ENCODE assay signal across 14 cellular contexts in genomic region chr5:118646917-118647316, GRCh38.
A peak's percentile ranks its signal among the peaks of the same experiment; 100 is the strongest.
DNase-seq lines count a peak whose midpoint lies in the region; TF ChIP-seq lines count a peak whose summit lies in the region.
"Had no signal": no experiment of that assay in that cellular context is flagged by ENCODE, and none has a peak within 500 bp of the region (broad histone marks: within the 10 kb centered on the region; RNA-seq: fewer than 3 reads in every experiment).

No MANE protein-coding gene starts in this region.

- H4K5ac ChIP-seq in H9 (ENCODE audit: insufficient read length, low read depth, low read length) = no peak overlapping the region

- no peak overlapping the region for H3K9ac ChIP-seq in H9 (ENCODE audit: extremely low read depth, insufficient read length, low read length)
- no peak overlapping the region for H3K9ac ChIP-seq in endodermal cell (ENCODE audit: extremely low read depth, low read length, poor library complexity, severe bottlenecking)
- no peak overlapping the region for H3K9ac ChIP-seq in neural progenitor cell

- H3K4me1 Mint-ChIP-seq in H9 = peaks cover 0 to 7% of the 10 kb centered on the region in 2 experiments; a peak in 2 of 4 replicates
- H3K4me1 Mint-ChIP-seq in endodermal cell = peaks cover 29% of the 10 kb centered on the region
- H3K4me1 Mint-ChIP-seq in neural progenitor cell = peaks cover 6% of the 10 kb centered on the region
- H3K4me1 Mint-ChIP-seq in T-helper 2 cell treated with Interferon-gamma antibody and Interleukin-4, amounts not matched to agents 5 μg/mL and 100 μg/mL, for 36 hours (ENCODE audit: low read depth) = no peaks in the 10 kb centered on the region
- H3K4me1 Mint-ChIP-seq: CD4-positive, alpha-beta memory T cell had no signal

- H3T11ph ChIP-seq in H9 (ENCODE audit: low read length) = no peak overlapping the region

- WGBS in H9 (ENCODE audit: extremely low coverage, insufficient read length, low lambda C conversion rate) = no CpG with 5 or more reads among the region's 6 CpGs
- 59 to 71% methylated on average over 1 to 5 of the region's 6 CpGs for WGBS in endodermal cell (ENCODE audit: insufficient coverage in 1 of 2, insufficient read length in 1 of 2), 2 experiments

- H2BK12ac ChIP-seq in H9 (ENCODE audit: insufficient read length, low read depth, low read length) = no peak overlapping the region

- no peak overlapping the region for H3K23ac ChIP-seq in H9 (ENCODE audit: insufficient read length, low read depth, low read length)

- no peaks in the 10 kb centered on the region for H3K36me3 ChIP-seq in endodermal cell (ENCODE audit: control insufficient read depth, insufficient read depth, low read length)
- H3K36me3 ChIP-seq in neural progenitor cell = no peaks in the 10 kb centered on the region
- no peaks in the 10 kb centered on the region for H3K36me3 ChIP-seq in MG63

- no peak overlapping the region for H3K27ac ChIP-seq in H9 (ENCODE audit: insufficient read length, low read depth, low read length)
- no peak overlapping the region for H3K27ac ChIP-seq in endodermal cell (ENCODE audit: low read depth, low read length)
- no peak overlapping the region for H3K27ac ChIP-seq in neural progenitor cell

- no peak overlapping the region for H3K4me3 Mint-ChIP-seq in H9
- H3K4me3 Mint-ChIP-seq in endodermal cell = no peak overlapping the region
- H3K4me3 Mint-ChIP-seq in neural progenitor cell = no peak overlapping the region
- no peak overlapping the region for H3K4me3 Mint-ChIP-seq in T-helper 2 cell treated with Interferon-gamma antibody and Interleukin-4, amounts not matched to agents 5 μg/mL and 100 μg/mL, for 36 hours
- H3K4me3 Mint-ChIP-seq: CD4-positive, alpha-beta memory T cell had no signal

- no peaks in the 10 kb centered on the region for H4K20me1 ChIP-seq in H9 (ENCODE audit: control insufficient read depth, insufficient read depth, insufficient read length)
- H4K20me1 ChIP-seq in neural progenitor cell (ENCODE audit: low read depth) = no peaks in the 10 kb centered on the region

- no peaks in the 10 kb centered on the region for H3K27me3 Mint-ChIP-seq in H9 (ENCODE audit: low read depth)
- no peaks in the 10 kb centered on the region for H3K27me3 Mint-ChIP-seq in endodermal cell (ENCODE audit: insufficient read depth)
- peaks cover 2% of the 10 kb centered on the region for H3K27me3 Mint-ChIP-seq in neural progenitor cell (ENCODE audit: insufficient read depth, low read depth)
- no peaks in the 10 kb centered on the region for H3K27me3 Mint-ChIP-seq in T-helper 2 cell treated with Interferon-gamma antibody and Interleukin-4, amounts not matched to agents 5 μg/mL and 100 μg/mL, for 36 hours (ENCODE audit: low read depth)
- H3K27me3 Mint-ChIP-seq: CD4-positive, alpha-beta memory T cell had no signal

- DNase-seq in H9 = no peak
- peak; percentile 67 for DNase-seq in endodermal cell
- DNase-seq in neural progenitor cell (ENCODE audit: low spot score) = peak; percentile 12
- no peak for DNase-seq in NK-92 treated with Interleukin-12 subunit alpha and Interleukin-12 subunit beta, amount 100 ng/mL, for 24 hours (lab: John Stamatoyannopoulos, UW)
- DNase-seq in MG63 = no peak
- DNase-seq in T-helper 2 cell treated with Interferon-gamma antibody and Interleukin-4, amounts not matched to agents 5 μg/mL and 100 μg/mL, for 36 hours (ENCODE audit: low spot score) = no peak
- no peak for DNase-seq in mucosa of gallbladder (ENCODE audit: low spot score)
- DNase-seq: C1 segment of cervical spinal cord; CD4-positive, alpha-beta memory T cell; COR-L47; DMS79; GF-D8; GOT3; H7 had no signal

- H3K36me3 Mint-ChIP-seq in H9 (ENCODE audit: insufficient read depth in 1 of 3, low read depth in 3 of 3) (no peaks in the 10 kb centered on the region), endodermal cell (ENCODE audit: low read depth) (no peaks in the 10 kb centered on the region), neural progenitor cell (no peaks in the 10 kb centered on the region)
- no peaks in the 10 kb centered on the region for H3K36me3 Mint-ChIP-seq in T-helper 2 cell treated with Interferon-gamma antibody and Interleukin-4, amounts not matched to agents 5 μg/mL and 100 μg/mL, for 36 hours (ENCODE audit: low read depth)
- H3K36me3 Mint-ChIP-seq: CD4-positive, alpha-beta memory T cell had no signal

- no peaks in the 10 kb centered on the region for H3F3A ChIP-seq in neural progenitor cell (ENCODE audit: low read depth)

- H3K79me2 ChIP-seq in H9 (ENCODE audit: insufficient read depth, low read length) (no peaks in the 10 kb centered on the region), neural progenitor cell (ENCODE audit: low read depth) (no peaks in the 10 kb centered on the region)

- H2BK15ac ChIP-seq in H9 (ENCODE audit: low read depth, low read length) = no peak overlapping the region

- no peak overlapping the region for H3K56ac ChIP-seq in H9 (ENCODE audit: insufficient read length, low read depth, low read length)

- H3K4me2 ChIP-seq in H9 (ENCODE audit: insufficient read depth, insufficient read length, low read length) (no peak overlapping the region), neural progenitor cell (no peak overlapping the region)

- H3K23me2 ChIP-seq in H9 (ENCODE audit: insufficient read length, low read depth, low read length, poor library complexity, severe bottlenecking) = no peaks in the 10 kb centered on the region

- no peaks in the 10 kb centered on the region for H3K9me3 ChIP-seq in H9 (ENCODE audit: control insufficient read depth, low read depth, low read length)
- no peaks in the 10 kb centered on the region for H3K9me3 ChIP-seq in endodermal cell (ENCODE audit: control insufficient read depth, low read length)
- H3K9me3 ChIP-seq in neural progenitor cell (ENCODE audit: low read depth) = no peaks in the 10 kb centered on the region
- no peaks in the 10 kb centered on the region for H3K9me3 ChIP-seq in MG63

- no peak overlapping the region for H4K91ac ChIP-seq in H9 (ENCODE audit: insufficient read length, low read depth, low read length)

- H4K8ac ChIP-seq in H9 (replicated peaks; ENCODE audit: insufficient read length, low read depth, low read length) = no peak overlapping the region

- H3K9me3 Mint-ChIP-seq in H9 = peaks cover 2 to 3% of the 10 kb centered on the region in 2 experiments; a peak in 2 of 5 replicates
- peaks cover under 1% of the 10 kb centered on the region for H3K9me3 Mint-ChIP-seq in endodermal cell
- H3K9me3 Mint-ChIP-seq in neural progenitor cell = peaks cover 12% of the 10 kb centered on the region
- peaks cover 4% of the 10 kb centered on the region for H3K9me3 Mint-ChIP-seq in T-helper 2 cell treated with Interferon-gamma antibody and Interleukin-4, amounts not matched to agents 5 μg/mL and 100 μg/mL, for 36 hours

- no peak overlapping the region for H2BK20ac ChIP-seq in H9 (ENCODE audit: low read depth, low read length, poor library complexity, severe bottlenecking)

- H3K4me3 ChIP-seq in endodermal cell (ENCODE audit: low read length) (peak overlapping the region; percentile 48), neural progenitor cell (no peak overlapping the region), MG63 (no peak overlapping the region)

- H3K79me1 ChIP-seq in H9 (ENCODE audit: insufficient read depth, low read depth, low read length, poor library complexity, severe bottlenecking) = no peaks in the 10 kb centered on the region

- no peak overlapping the region; the same call in 1 of the 2 replicates for H3K14ac ChIP-seq in H9 (ENCODE audit: insufficient read depth, low read length)

- H3K27me3 ChIP-seq in H9 (ENCODE audit: insufficient read depth, low read length) (no peaks in the 10 kb centered on the region), endodermal cell (ENCODE audit: control insufficient read depth, insufficient read depth, low read length, poor library complexity, severe bottlenecking) (no peaks in the 10 kb centered on the region), neural progenitor cell (no peaks in the 10 kb centered on the region), MG63 (no peaks in the 10 kb centered on the region)

- no peak overlapping the region for H3K18ac ChIP-seq in H9 (ENCODE audit: insufficient read length, low read depth, low read length)

- H2BK120ac ChIP-seq in H9 (ENCODE audit: low read depth, low read length, poor library complexity, severe bottlenecking) = no peak overlapping the region

- H2AFZ ChIP-seq in H9 (ENCODE audit: low read length) (peak overlapping the region; percentile 6), neural progenitor cell (replicated peaks) (peak overlapping the region; percentile 63)

- H3K27ac Mint-ChIP-seq in H9 (no peak overlapping the region), endodermal cell (peak overlapping the region; percentile 96), neural progenitor cell (no peak overlapping the region)
- H3K27ac Mint-ChIP-seq in T-helper 2 cell treated with Interferon-gamma antibody and Interleukin-4, amounts not matched to agents 5 μg/mL and 100 μg/mL, for 36 hours = no peak overlapping the region
- H3K27ac Mint-ChIP-seq: CD4-positive, alpha-beta memory T cell had no signal

- no peak overlapping the region for H2AK5ac ChIP-seq in H9 (ENCODE audit: insufficient read length, low read length)

- no peak overlapping the region for H2BK5ac ChIP-seq in H9 (ENCODE audit: insufficient read length, low read length)

- TF ChIP-seq CTCF in H9 (conservative IDR thresholded peaks at IDR 0.05) (no peak), endodermal cell (conservative IDR thresholded peaks at IDR 0.05) (no peak), neural progenitor cell (IDR thresholded peaks at IDR 0.05) (no peak)

- no peaks in the 10 kb centered on the region for H3K4me1 ChIP-seq in H9 (ENCODE audit: insufficient read depth, low read length)
- peaks cover 6% of the 10 kb centered on the region for H3K4me1 ChIP-seq in endodermal cell (ENCODE audit: control insufficient read depth, insufficient read depth, low read length)
- H3K4me1 ChIP-seq in neural progenitor cell = peaks cover 4% of the 10 kb centered on the region

- H3K4ac ChIP-seq in H9 (ENCODE audit: low read depth, low read length) = no peak overlapping the region

Comparison
In these comparisons a context has a peak if more than half of its experiments do, and no peak if none do; other contexts are left out.
1. DNase-seq: peak in endodermal cell (single experiment) and neural progenitor cell (single experiment); none in H9 (single experiment), NK-92 treated with Interleukin-12 subunit alpha and Interleukin-12 subunit beta, amount 100 ng/mL, for 24 hours (single experiment), MG63 (single experiment), T-helper 2 cell treated with Interferon-gamma antibody and Interleukin-4, amounts not matched to agents 5 μg/mL and 100 μg/mL, for 36 hours (single experiment) and mucosa of gallbladder (single experiment).